Comparison of ENCODE assay signal across 7 cellular contexts in genomic region chr11:95230054-95231034, GRCh38.
A peak's percentile ranks its signal among the peaks of the same experiment; 100 is the strongest.
DNase-seq lines count a peak whose midpoint lies in the region; ATAC-seq lines count a peak whose summit lies in the region.

No MANE protein-coding gene starts in this region.

- H3K4me1 Mint-ChIP-seq in activated naive CD4-positive, alpha-beta T cell treated with anti-CD3 and anti-CD28 coated beads, Interleukin-2, amount 10 ng/mL, durations not matched to agents 7 days and 5 days: peaks cover 64% of the 10 kb centered on the region

- H3K36me3 ChIP-seq in NT2/D1 (ENCODE audit: insufficient read depth, insufficient read length, low read length): no peaks in the 10 kb centered on the region

- H3K4me3 ChIP-seq in NT2/D1 (ENCODE audit: insufficient read length, low read depth): peak overlapping the region; percentile 83

- H3K9me3 Mint-ChIP-seq in activated naive CD4-positive, alpha-beta T cell treated with anti-CD3 and anti-CD28 coated beads, Interleukin-2, amount 10 ng/mL, durations not matched to agents 7 days and 5 days: peaks cover 1% of the 10 kb centered on the region

- intact Hi-C loops in head of caudate nucleus (cut with DNase I): loop anchor here (5.0 to 10.0 kb wide), 2 partner anchors 166 to 472 kb away; partner anchors contain the start of gene SRSF8

- peaks cover 7% of the 10 kb centered on the region for H3K27me3 Mint-ChIP-seq in activated naive CD4-positive, alpha-beta T cell treated with anti-CD3 and anti-CD28 coated beads, Interleukin-2, amount 10 ng/mL, durations not matched to agents 7 days and 5 days

- H3K36me3 Mint-ChIP-seq in activated naive CD4-positive, alpha-beta T cell treated with anti-CD3 and anti-CD28 coated beads, Interleukin-2, amount 10 ng/mL, durations not matched to agents 7 days and 5 days: peaks cover 14% of the 10 kb centered on the region

- H3K27me3 ChIP-seq in NT2/D1 (ENCODE audit: insufficient read depth, insufficient read length): peaks cover 9% of the 10 kb centered on the region

- ATAC-seq in GM18520 (IDR thresholded peaks at IDR 0.05; ENCODE audit: unreplicated experiment) (peak; percentile 0), HG02840 (IDR thresholded peaks at IDR 0.05; ENCODE audit: low FRiP score, unreplicated experiment) (peak; percentile 13), HG03565 (IDR thresholded peaks at IDR 0.05; ENCODE audit: unreplicated experiment) (no peak)

- H3K9me3 ChIP-seq in NT2/D1 (ENCODE audit: insufficient read depth, low read length): 0 out of 2 replicates have a peak, but pooled peaks cover 6% of the 10 kb centered on the region

- no peak overlapping the region for H3K4me3 Mint-ChIP-seq in activated naive CD4-positive, alpha-beta T cell treated with anti-CD3 and anti-CD28 coated beads, Interleukin-2, amount 10 ng/mL, durations not matched to agents 7 days and 5 days

- no peaks in the 10 kb centered on the region for H3K4me1 ChIP-seq in NT2/D1 (ENCODE audit: insufficient read depth, insufficient read length)

- H3K9ac ChIP-seq in NT2/D1 (ENCODE audit: insufficient read length, low read depth): peak overlapping the region; percentile 87

- peak overlapping the region; percentile 93 for H3K27ac Mint-ChIP-seq in activated naive CD4-positive, alpha-beta T cell treated with anti-CD3 and anti-CD28 coated beads, Interleukin-2, amount 10 ng/mL, durations not matched to agents 7 days and 5 days

- DNase-seq in NT2/D1 (ENCODE audit: low read depth, low spot score): no peak
- peak; percentile 51 for DNase-seq in activated naive CD4-positive, alpha-beta T cell treated with anti-CD3 and anti-CD28 coated beads, Interleukin-2, amount 10 ng/mL, durations not matched to agents 7 days and 5 days
- DNase-seq in head of caudate nucleus: peak in 37 of 42 donors; percentile 17 to 64 (median 38)
- peak in 35 of 56 donors; percentile 14 to 62 (median 45) for DNase-seq in nucleus accumbens (lab: John Stamatoyannopoulos, UW)

- CTCF ChIA-PET in activated naive CD4-positive, alpha-beta T cell treated with anti-CD3 and anti-CD28 coated beads, Interleukin-2, amount 10 ng/mL, durations not matched to agents 7 days and 5 days (lab: Charles Lee): interaction anchor here (0.8 to 2.8 kb wide), 12 partner anchors 23 to 533 kb away, joined by 3 to 76 read pairs (median 9); no protein-coding TSS in a partner anchor
